8 cellular contexts compared by ENCODE assay signal in genomic region chr4:37687175-37687525, GRCh38. TPM values are rescaled to one million over a fixed set of nuclear protein-coding genes. Genes with fewer than 3 reads are reported as not detected.
A peak's percentile ranks its signal among the peaks of the same experiment; 100 is the strongest.
DNase-seq lines count a peak whose midpoint lies in the region; TF ChIP-seq lines count a peak whose summit lies in the region.

No MANE protein-coding gene starts in this region.

- no peaks in the 10 kb centered on the region; the same call in 1 of the 2 replicates for H4K20me1 ChIP-seq in DOHH2 (ENCODE audit: control insufficient read depth, insufficient read depth, low read depth, low read length)

- TF ChIP-seq CTCF in DOHH2 (IDR thresholded peaks at IDR 0.05; ENCODE audit: low read depth, low read length, poor library complexity, severe bottlenecking) (no peak), dorsolateral prefrontal cortex (IDR thresholded peaks at IDR 0.05 in 54 of 56, conservative IDR thresholded peaks at IDR 0.05 in 2 of 56; ENCODE audit: low read depth in 1 of 56, partially characterized antibody in 56 of 56) (no peak), neutrophil (IDR thresholded peaks at IDR 0.05) (no peak)

- H3K4me1 ChIP-seq in DOHH2 (ENCODE audit: control insufficient read depth, low read length) (peaks cover 31% of the 10 kb centered on the region), neutrophil (ENCODE audit: control insufficient read depth in 1 of 2, insufficient read depth in 1 of 2, low read depth in 1 of 2, low read length in 1 of 2) (peaks cover 49 to 54% of the 10 kb centered on the region in 2 experiments)

- in situ Hi-C loops in ACHN (cut with HindIII; ENCODE audit: low pct_ligation_motif_present, low pct_unique_long_range_greater_than_20kb, low sequenced_read_pairs) = no loop called here

- intact Hi-C loops in dorsolateral prefrontal cortex (cut with DNase I) = loop anchor here (5.0 to 10.0 kb wide), 4 partner anchors 85 to 1070 kb away; partner anchors contain the start of gene KLF3 (in 1 of the 2)

- H3K36me3 ChIP-seq in DOHH2 (ENCODE audit: control insufficient read depth, low read length) = no peaks in the 10 kb centered on the region
- peaks cover 4% of the 10 kb centered on the region for H3K36me3 ChIP-seq in neutrophil

- peaks cover 7% of the 10 kb centered on the region for H3F3A ChIP-seq in DOHH2 (ENCODE audit: control insufficient read depth, insufficient read depth)

- H3K27ac ChIP-seq in DOHH2 (ENCODE audit: low read depth, low read length) (no peak overlapping the region), dorsolateral prefrontal cortex (peak overlapping the region in 58 of 59 donors; percentile 0 to 95 (median 86)), neutrophil (peak overlapping the region; percentile 95)

- H3K27me3 ChIP-seq in DOHH2 (ENCODE audit: control insufficient read depth, low read length) (peaks cover 2% of the 10 kb centered on the region; the same call in 1 of the 2 replicates), dorsolateral prefrontal cortex (no peaks in the 10 kb centered on the region), neutrophil (no peaks in the 10 kb centered on the region)

- H3K4me3 ChIP-seq in DOHH2 (ENCODE audit: low read length) (peak overlapping the region; percentile 88), dorsolateral prefrontal cortex (peak overlapping the region; percentile 59 to 98 (median 89)), neutrophil (ENCODE audit: low read depth in 1 of 2, low read length in 1 of 2) (peak overlapping the region; percentile 91 to 100)

- H3K4me2 ChIP-seq in DOHH2 (ENCODE audit: low read length) = peak overlapping the region; percentile 75

- H3K79me2 ChIP-seq in DOHH2 (ENCODE audit: control insufficient read depth, low read length) = no peaks in the 10 kb centered on the region

- DNase-seq in NCI-H69 (lab: John Stamatoyannopoulos, UW) = peak; percentile 80
- DNase-seq in dorsolateral prefrontal cortex = no peak
- DNase-seq in AG08395 (ENCODE audit: low spot score) = no peak
- no peak for DNase-seq in HPDE6-E6E7 (ENCODE audit: extremely low spot score)
- DNase-seq in ACHN = no peak
- DNase-seq in DMS 273 (lab: John Stamatoyannopoulos, UW; ENCODE audit: unreplicated experiment) = no peak

- H3K9me3 ChIP-seq in DOHH2 (ENCODE audit: control insufficient read depth, insufficient read depth, low read length) = no peaks in the 10 kb centered on the region
- no peaks in the 10 kb centered on the region for H3K9me3 ChIP-seq in neutrophil

- no peaks in the 10 kb centered on the region for H3K9me2 ChIP-seq in DOHH2 (replicated peaks; ENCODE audit: control insufficient read depth, low read length)

RNA-seq across cellular contexts. Expression of gene RELL1, which starts 1.0 kb away (rescaled TPM):
- total RNA-seq in dorsolateral prefrontal cortex = 10 to 100 TPM in 119 of 120 experiments, 1 to 10 TPM in 1; 9.3 to 58.1 (median 21.9) TPM
